1 cellular context compared by ENCODE assay signal in genomic region chr17:77451894-77452852, GRCh38.
TF ChIP-seq lines count a peak whose summit lies in the region.

No MANE protein-coding gene starts in this region.

TF ChIP-seq in HepG2, 621 proteins besides CTCF, POLR2A, EP300 and RAD21 (continued from another document and continues in another):
- TF ChIP-seq IRF9 (CRISPR knock-in tag; IDR thresholded peaks at IDR 0.05; ENCODE audit: borderline replicate concordance) (peak; percentile 11; the same call in 1 of the 2 replicates), SOX6 (IDR thresholded peaks at IDR 0.05) (no peak), SOX6 (CRISPR knock-in tag; IDR thresholded peaks at IDR 0.05) (no peak), ZNF788 (CRISPR knock-in tag; IDR thresholded peaks at IDR 0.05; ENCODE audit: borderline replicate concordance) (no peak; the same call in 1 of the 2 replicates), PTBP1 (IDR thresholded peaks at IDR 0.05; ENCODE audit: low read depth, low read length, poor library complexity, severe bottlenecking) (peak; percentile 9), NFKBIZ (CRISPR knock-in tag; IDR thresholded peaks at IDR 0.05) (no peak), ZNF713 (CRISPR knock-in tag; IDR thresholded peaks at IDR 0.05) (peak; percentile 40; the same call in 1 of the 2 replicates), SMYD3 (CRISPR knock-in tag; IDR thresholded peaks at IDR 0.05) (0 out of 2 replicates have a peak, but pooled peaks have one; percentile 64), SYNCRIP (IDR thresholded peaks at IDR 0.05; ENCODE audit: insufficient read depth, low read depth, low read length) (no peak), SALL2 (CRISPR knock-in tag; IDR thresholded peaks at IDR 0.05) (0 out of 2 replicates have a peak, but pooled peaks have one; percentile 36), NFYC (CRISPR knock-in tag; IDR thresholded peaks at IDR 0.05) (no peak), ZNF296 (CRISPR knock-in tag; conservative IDR thresholded peaks at IDR 0.05) (0 out of 2 replicates have a peak, but pooled peaks have one; percentile 16), KLF16 (CRISPR knock-in tag; IDR thresholded peaks at IDR 0.05) (no peak), ZNF225 (CRISPR knock-in tag; IDR thresholded peaks at IDR 0.05) (0 out of 2 replicates have a peak, but pooled peaks have one; percentile 41), HDAC1 (CRISPR knock-in tag; IDR thresholded peaks at IDR 0.05) (0 out of 2 replicates have a peak, but pooled peaks have one; percentile 11), ZBTB37 (CRISPR knock-in tag; IDR thresholded peaks at IDR 0.05) (no peak), RAD51 (IDR thresholded peaks at IDR 0.05; ENCODE audit: borderline replicate concordance) (no peak), TBL1XR1 (IDR thresholded peaks at IDR 0.05; ENCODE audit: borderline replicate concordance, low read length, partially characterized antibody) (peak; percentile 20), YEATS4 (CRISPR knock-in tag; IDR thresholded peaks at IDR 0.05; ENCODE audit: borderline replicate concordance) (no peak), PRDM15 (CRISPR knock-in tag; IDR thresholded peaks at IDR 0.05) (peak; percentile 77), ZNF780A (CRISPR knock-in tag; IDR thresholded peaks at IDR 0.05) (no peak), ZNF569 (CRISPR knock-in tag; IDR thresholded peaks at IDR 0.05; ENCODE audit: borderline replicate concordance) (no peak), DMAP1 (CRISPR knock-in tag; IDR thresholded peaks at IDR 0.05) (peak; percentile 2; the same call in 1 of the 2 replicates), ZNF639 (CRISPR knock-in tag; conservative IDR thresholded peaks at IDR 0.05) (no peak), KDM1A (CRISPR knock-in tag; IDR thresholded peaks at IDR 0.05) (0 out of 2 replicates have a peak, but pooled peaks have one; percentile 15), BRD4 (CRISPR knock-in tag; IDR thresholded peaks at IDR 0.05) (0 out of 2 replicates have a peak, but pooled peaks have one; percentile 38), ELF1 (CRISPR knock-in tag; IDR thresholded peaks at IDR 0.05) (0 out of 2 replicates have a peak, but pooled peaks have one; percentile 4), ZNF180 (CRISPR knock-in tag; IDR thresholded peaks at IDR 0.05; ENCODE audit: borderline replicate concordance, low read depth) (no peak), MTA1 (CRISPR knock-in tag; IDR thresholded peaks at IDR 0.05; ENCODE audit: borderline replicate concordance) (no peak; the same call in 1 of the 2 replicates), NFATC3 (CRISPR knock-in tag; IDR thresholded peaks at IDR 0.05) (no peak), ZNF883 (CRISPR knock-in tag; IDR thresholded peaks at IDR 0.05; ENCODE audit: not compliant biosample characterization) (peak; percentile 15), BRF2 (CRISPR knock-in tag; IDR thresholded peaks at IDR 0.05) (0 out of 2 replicates have a peak, but pooled peaks have one; percentile 38), ZBTB7B (CRISPR knock-in tag; IDR thresholded peaks at IDR 0.05) (peak; percentile 62; the same call in 1 of the 2 replicates), PBX2 (CRISPR knock-in tag; IDR thresholded peaks at IDR 0.05) (no peak), ARNT (IDR thresholded peaks at IDR 0.05) (no peak), ERF (CRISPR knock-in tag; IDR thresholded peaks at IDR 0.05) (no peak), POLR2G (IDR thresholded peaks at IDR 0.05; ENCODE audit: low read depth, low read length) (peak; percentile 0), ZNF782 (CRISPR knock-in tag; IDR thresholded peaks at IDR 0.05; ENCODE audit: borderline replicate concordance) (0 out of 2 replicates have a peak, but pooled peaks have one; percentile 21), PRDM4 (CRISPR knock-in tag; IDR thresholded peaks at IDR 0.05; ENCODE audit: borderline replicate concordance) (no peak), ZNF136 (CRISPR knock-in tag; IDR thresholded peaks at IDR 0.05; ENCODE audit: low read depth) (no peak), TCF12 (IDR thresholded peaks at IDR 0.05) (no peak), TCF12 (CRISPR knock-in tag; IDR thresholded peaks at IDR 0.05) (no peak), ZBTB49 (CRISPR knock-in tag; IDR thresholded peaks at IDR 0.05; ENCODE audit: borderline replicate concordance) (0 out of 2 replicates have a peak, but pooled peaks have one; percentile 15), ZNF775 (CRISPR knock-in tag; IDR thresholded peaks at IDR 0.05; ENCODE audit: borderline replicate concordance) (no peak; the same call in 1 of the 2 replicates), CSRNP1 (CRISPR knock-in tag; IDR thresholded peaks at IDR 0.05) (0 out of 2 replicates have a peak, but pooled peaks have one; percentile 8), ELF4 (CRISPR knock-in tag; IDR thresholded peaks at IDR 0.05; ENCODE audit: borderline replicate concordance) (0 out of 2 replicates have a peak, but pooled peaks have one; percentile 28), ZSCAN9 (CRISPR knock-in tag; IDR thresholded peaks at IDR 0.05; ENCODE audit: borderline replicate concordance) (no peak), ZBTB38 (CRISPR knock-in tag; IDR thresholded peaks at IDR 0.05) (peak; percentile 79), ZNF75D (CRISPR knock-in tag; IDR thresholded peaks at IDR 0.05; ENCODE audit: borderline replicate concordance) (no peak)
